In the genomic region with DNA sequence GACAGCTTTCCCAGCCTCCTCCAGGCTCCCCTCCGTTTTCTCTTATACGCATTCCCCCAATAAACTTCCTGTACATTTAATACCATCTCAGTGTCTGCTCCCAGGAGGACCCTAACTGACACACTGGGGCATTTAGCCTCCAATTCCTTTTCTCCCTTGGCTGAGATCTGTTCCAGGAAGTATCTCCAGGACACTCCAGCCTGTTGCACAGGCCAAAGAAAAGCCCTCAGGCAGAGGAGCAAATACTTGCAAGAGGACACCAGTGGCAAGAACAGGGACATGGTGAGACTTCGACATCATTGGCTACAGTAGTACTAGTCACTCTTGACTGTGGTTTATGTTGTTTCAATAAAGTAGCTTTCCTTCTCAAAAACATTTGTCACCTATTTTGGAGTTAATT, we compare ENCODE assay signal across 1 cellular context.
TF ChIP-seq lines count a peak whose summit lies in the region.

No MANE protein-coding gene starts in this region.

TF ChIP-seq in neural cell, 6 proteins besides CTCF, POLR2A, EP300 and RAD21 (continued from another document):
- TF ChIP-seq, protein P1, sequence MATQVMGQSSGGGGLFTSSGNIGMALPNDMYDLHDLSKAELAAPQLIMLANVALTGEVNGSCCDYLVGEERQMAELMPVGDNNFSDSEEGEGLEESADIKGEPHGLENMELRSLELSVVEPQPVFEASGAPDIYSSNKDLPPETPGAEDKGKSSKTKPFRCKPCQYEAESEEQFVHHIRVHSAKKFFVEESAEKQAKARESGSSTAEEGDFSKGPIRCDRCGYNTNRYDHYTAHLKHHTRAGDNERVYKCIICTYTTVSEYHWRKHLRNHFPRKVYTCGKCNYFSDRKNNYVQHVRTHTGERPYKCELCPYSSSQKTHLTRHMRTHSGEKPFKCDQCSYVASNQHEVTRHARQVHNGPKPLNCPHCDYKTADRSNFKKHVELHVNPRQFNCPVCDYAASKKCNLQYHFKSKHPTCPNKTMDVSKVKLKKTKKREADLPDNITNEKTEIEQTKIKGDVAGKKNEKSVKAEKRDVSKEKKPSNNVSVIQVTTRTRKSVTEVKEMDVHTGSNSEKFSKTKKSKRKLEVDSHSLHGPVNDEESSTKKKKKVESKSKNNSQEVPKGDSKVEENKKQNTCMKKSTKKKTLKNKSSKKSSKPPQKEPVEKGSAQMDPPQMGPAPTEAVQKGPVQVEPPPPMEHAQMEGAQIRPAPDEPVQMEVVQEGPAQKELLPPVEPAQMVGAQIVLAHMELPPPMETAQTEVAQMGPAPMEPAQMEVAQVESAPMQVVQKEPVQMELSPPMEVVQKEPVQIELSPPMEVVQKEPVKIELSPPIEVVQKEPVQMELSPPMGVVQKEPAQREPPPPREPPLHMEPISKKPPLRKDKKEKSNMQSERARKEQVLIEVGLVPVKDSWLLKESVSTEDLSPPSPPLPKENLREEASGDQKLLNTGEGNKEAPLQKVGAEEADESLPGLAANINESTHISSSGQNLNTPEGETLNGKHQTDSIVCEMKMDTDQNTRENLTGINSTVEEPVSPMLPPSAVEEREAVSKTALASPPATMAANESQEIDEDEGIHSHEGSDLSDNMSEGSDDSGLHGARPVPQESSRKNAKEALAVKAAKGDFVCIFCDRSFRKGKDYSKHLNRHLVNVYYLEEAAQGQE (IDR thresholded peaks at IDR 0.05; ENCODE audit: borderline replicate concordance) = no peak
